In the genomic region with DNA sequence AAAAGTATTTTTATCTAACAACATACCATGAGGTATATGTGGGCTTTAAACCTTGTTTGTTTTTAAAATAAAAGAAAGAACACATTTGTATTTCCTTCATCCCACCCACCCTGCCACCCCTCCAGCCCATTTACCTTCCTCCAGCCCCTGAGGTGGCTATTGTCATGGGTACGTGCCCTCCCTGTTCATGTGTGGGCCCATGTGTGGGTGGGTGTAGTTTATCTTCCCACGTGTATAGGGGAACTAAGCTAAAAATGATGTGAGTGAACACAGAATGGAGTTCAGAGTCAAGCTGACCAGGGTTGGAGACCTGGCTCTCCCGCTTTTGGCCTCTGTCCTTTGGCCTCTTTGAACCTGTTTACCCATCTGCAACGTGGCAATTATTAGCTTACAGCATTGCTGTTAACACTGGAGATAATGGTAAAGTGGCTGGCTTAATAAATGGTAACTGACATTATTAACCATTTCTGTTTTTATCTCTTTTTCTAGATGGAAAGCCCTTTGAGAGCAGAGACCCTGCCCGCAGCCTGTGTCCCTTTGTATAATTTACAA, we compare ENCODE assay signal across 17 cellular contexts.
DNase-seq lines count a peak whose midpoint lies in the region; ATAC-seq, FAIRE-seq and TF ChIP-seq lines count a peak whose summit lies in the region.
"Had no signal": no experiment of that assay in that cellular context is flagged by ENCODE, and none has a peak within 500 bp of the region (broad histone marks: within the 10 kb centered on the region; RNA-seq: fewer than 3 reads in every experiment).

No MANE protein-coding gene starts in this region.

- WGBS in H1 (ENCODE audit: extremely low coverage in 1 of 2, insufficient coverage in 1 of 2, insufficient read length in 1 of 2, insufficient replicate concordance in 2 of 2, low coverage in 1 of 2, low lambda C conversion rate in 2 of 2, missing lambda C conversion rate in 1 of 2), 2 experiments, result 89% methylated on average over 5 of the region's 5 CpGs; no CpG with 5 or more reads in 1 of the 2 experiments
- 36% methylated on average over 5 of the region's 5 CpGs for WGBS in right lobe of liver (ENCODE audit: insufficient coverage, low coverage, low lambda C conversion rate, missing lambda C conversion rate)

- DNase-seq in cardiac septum (ENCODE audit: low spot score) (peak; percentile 7), left ventricle myocardium superior (no peak), H1 (ENCODE audit: low read depth in 1 of 2, low spot score in 2 of 2) (no peak), right lobe of liver (peak; percentile 40 to 82 (median 71)), left colon (no peak)
- DNase-seq in activated CD4-positive, alpha-beta T cell treated with anti-CD3 and anti-CD28 coated beads for 4 hours, result no peak
- DNase-seq: 8988T; CD4-positive, alpha-beta memory T cell; DMS153; DMS79 treated with DMSO at 0.1 percent for 48 hours; EL had no signal

- no peaks in the 10 kb centered on the region for H4K20me1 ChIP-seq in H1 (replicated peaks in 1 of 2; ENCODE audit: control insufficient read depth in 1 of 2, insufficient read depth in 2 of 2, low read length in 2 of 2)
- H4K20me1 ChIP-seq: BLaER1 had no signal

- no peaks in the 10 kb centered on the region for H3K23me2 ChIP-seq in H1 (ENCODE audit: low read depth, low read length)

- no peak overlapping the region for H3K14ac ChIP-seq in H1 (ENCODE audit: insufficient read length)

- H3K27me3 ChIP-seq in H1 (replicated peaks in 1 of 4; ENCODE audit: control insufficient read depth in 3 of 4, extremely low read depth in 1 of 4, insufficient read depth in 3 of 4, low read length in 3 of 4) (no peaks in the 10 kb centered on the region), right lobe of liver (no peaks in the 10 kb centered on the region)
- H3K27me3 ChIP-seq: BLaER1 had no signal

- intact Hi-C loops in cardiac septum (cut with DNase I) (loop anchor here (2.0 kb wide), 2 partner anchors 342 to 410 kb away; no protein-coding TSS in a partner anchor), left ventricle myocardium superior (cut with micrococcal nuclease) (no loop called here), right lobe of liver (cut with DNase I) (loop anchor here in 1 of 2 donors (10.0 kb wide), 2 partner anchors 132 to 392 kb away; no protein-coding TSS in a partner anchor), left colon (cut with DNase I, micrococcal nuclease) (loop anchor here in 1 of 2 donors (2.0 to 10.0 kb wide), 3 partner anchors 132 to 410 kb away; no protein-coding TSS in a partner anchor)

- FAIRE-seq in H1 (lab: Jason Lieb, UNC), result no peak
- FAIRE-seq: HTR-8/SVneo had no signal

- no peak overlapping the region for H3K18ac ChIP-seq in H1 (ENCODE audit: extremely low read depth, low read length)

- no peak overlapping the region for H4K91ac ChIP-seq in H1 (replicated peaks; ENCODE audit: insufficient read length, low read length)

- CTCF ChIA-PET in H1 (lab: Charles Lee; ENCODE audit: partially characterized antibody), result interaction anchor here (0.5 to 11.0 kb wide), 51 partner anchors 8 to 774 kb away, joined by 3 to 144 read pairs (median 5); partner anchors contain the start of gene CNIH3

- no peak overlapping the region for H3K4me2 ChIP-seq in H1 (ENCODE audit: insufficient read depth in 1 of 2, low read depth in 2 of 2, low read length in 2 of 2)
- H3K4me2 ChIP-seq: BLaER1 had no signal

- no peak overlapping the region for H3K56ac ChIP-seq in H1 (replicated peaks; ENCODE audit: insufficient read length, low read depth, low read length)

- no peak overlapping the region for H3K4ac ChIP-seq in H1 (replicated peaks; ENCODE audit: insufficient read length, low read depth, low read length)

- H3K9ac ChIP-seq in H1 (replicated peaks in 1 of 4; ENCODE audit: extremely low read depth in 1 of 4, low read depth in 3 of 4, low read length in 3 of 4), result no peak overlapping the region
- H3K9ac ChIP-seq: BLaER1 had no signal

- H4K5ac ChIP-seq in H1 (ENCODE audit: insufficient read length, low read depth, low read length), result no peak overlapping the region

- H3K4me3 ChIP-seq in H1 (ENCODE audit: extremely low read depth in 1 of 4, insufficient read depth in 2 of 4, low read depth in 3 of 4, low read length in 4 of 4) (no peak overlapping the region), right lobe of liver (no peak overlapping the region)
- H3K4me3 ChIP-seq: BLaER1, GM12878, HAP-1 had no signal

- no peak for TF ChIP-seq CTCF in H1 (IDR thresholded peaks at IDR 0.05; ENCODE audit: control extremely low read depth in 1 of 3, insufficient read depth in 1 of 3, low read depth in 1 of 3, low read length in 3 of 3)
- no peak for TF ChIP-seq CTCF in right lobe of liver (IDR thresholded peaks at IDR 0.05)

- no peaks in the 10 kb centered on the region for H3K79me2 ChIP-seq in H1 (ENCODE audit: control insufficient read depth in 1 of 2, insufficient read depth in 2 of 2, low read length in 2 of 2)

- H3K4me1 ChIP-seq in H1 (replicated peaks in 1 of 4; ENCODE audit: control insufficient read depth in 3 of 4, insufficient read depth in 4 of 4, low read length in 3 of 4) (peaks cover 0 to 2% (median 0%) of the 10 kb centered on the region in 4 experiments; a peak in 2 of 7 replicates), right lobe of liver (peaks cover 0 to 52% (median 19%) of the 10 kb centered on the region in 4 donors)

- no peak overlapping the region for H2AK5ac ChIP-seq in H1 (ENCODE audit: low read depth, low read length)

- no peaks in the 10 kb centered on the region for H3K79me1 ChIP-seq in H1 (ENCODE audit: low read depth, low read length)

- TF ChIP-seq RAD21 in H1 (IDR thresholded peaks at IDR 0.05 in 1 of 2, conservative IDR thresholded peaks at IDR 0.05 in 1 of 2; ENCODE audit: low read depth in 2 of 2, low read length in 2 of 2), result no peak

- TF ChIP-seq EP300 in H1 (IDR thresholded peaks at IDR 0.05; ENCODE audit: borderline replicate concordance in 1 of 2, low read depth in 2 of 2, low read length in 2 of 2), result no peak

- POLR2A ChIA-PET in H1 (lab: Charles Lee; ENCODE audit: partially characterized antibody), result interaction anchor here (0.6 to 1.0 kb wide), 3 partner anchors 15 to 111 kb away, joined by 3 to 7 read pairs (median 3); no protein-coding TSS in a partner anchor

- H2BK15ac ChIP-seq in H1 (ENCODE audit: low read length), result 0 out of 2 replicates have a peak overlapping the region, but pooled peaks have one; percentile 73

- ATAC-seq in left ventricle myocardium superior (no peak), right lobe of liver (peak; percentile 74 to 85 (median 75)), HG02973 (IDR thresholded peaks at IDR 0.05; ENCODE audit: unreplicated experiment) (no peak), left colon (no peak)

- no peak overlapping the region for H4K8ac ChIP-seq in H1 (ENCODE audit: extremely low read depth, insufficient read depth, low read length)

- H2BK120ac ChIP-seq in H1 (replicated peaks; ENCODE audit: low read depth, low read length), result no peak overlapping the region

- H2BK20ac ChIP-seq in H1 (ENCODE audit: low read length), result 0 out of 2 replicates have a peak overlapping the region, but pooled peaks have one; percentile 40

- H3K36me3 ChIP-seq in H1 (ENCODE audit: control insufficient read depth in 2 of 4, insufficient read depth in 4 of 4, low read length in 3 of 4) (no peaks in the 10 kb centered on the region), right lobe of liver (no peaks in the 10 kb centered on the region)
- H3K36me3 ChIP-seq: BLaER1, HAP-1 had no signal

- H3K9me3 ChIP-seq in H1 (ENCODE audit: insufficient read depth in 2 of 2, low read depth in 1 of 2, low read length in 1 of 2) (no peaks in the 10 kb centered on the region), right lobe of liver (no peaks in the 10 kb centered on the region)
- H3K9me3 ChIP-seq: BLaER1, HAP-1 had no signal

- no peak overlapping the region for H3K23ac ChIP-seq in H1 (ENCODE audit: insufficient read length)

- H2BK12ac ChIP-seq in H1 (ENCODE audit: low read depth, low read length), result peak overlapping the region; percentile 44; the same call in 1 of the 2 replicates

- H3K27ac ChIP-seq in H1 (ENCODE audit: low read depth, low read length), result no peak overlapping the region
- peak overlapping the region; percentile 9 to 72 (median 71) for H3K27ac ChIP-seq in right lobe of liver
- H3K27ac ChIP-seq: BLaER1, HL-60 had no signal

- H2AFZ ChIP-seq in H1 (ENCODE audit: low read length), result no peak overlapping the region

- TF ChIP-seq POLR2A in H1 (IDR thresholded peaks at IDR 0.05; ENCODE audit: control extremely low read depth in 1 of 2, low read depth in 2 of 2, low read length in 2 of 2), result no peak
- TF ChIP-seq POLR2A in right lobe of liver (IDR thresholded peaks at IDR 0.05), result no peak

- H2BK5ac ChIP-seq in H1 (ENCODE audit: low read depth, low read length), result no peak overlapping the region; the same call in 1 of the 2 replicates

TF ChIP-seq in H1, 55 proteins besides CTCF, POLR2A, EP300 and RAD21:
- TF ChIP-seq SP1 (IDR thresholded peaks at IDR 0.05; ENCODE audit: low read depth, low read length) (no peak), RNF2 (IDR thresholded peaks at IDR 0.05; ENCODE audit: borderline replicate concordance, low read depth, low read length, missing control alignments, poor library complexity, severe bottlenecking) (no peak)
TF ChIP-seq in H1: peak in this region for 0.

Comparison
In these comparisons a context has a peak if more than half of its experiments do, and no peak if none do; other contexts are left out.
1. DNase-seq: peak in cardiac septum (single experiment) and right lobe of liver (3 of 3); none in left ventricle myocardium superior (single experiment), H1 (0 of 2), left colon (0 of 2) and activated CD4-positive, alpha-beta T cell treated with anti-CD3 and anti-CD28 coated beads for 4 hours (0 of 2).
2. ATAC-seq: peak in right lobe of liver (4 of 4); none in left ventricle myocardium superior (single experiment), HG02973 (single experiment) and left colon (single experiment).